7 cellular contexts compared by ENCODE assay signal in the genomic region with DNA sequence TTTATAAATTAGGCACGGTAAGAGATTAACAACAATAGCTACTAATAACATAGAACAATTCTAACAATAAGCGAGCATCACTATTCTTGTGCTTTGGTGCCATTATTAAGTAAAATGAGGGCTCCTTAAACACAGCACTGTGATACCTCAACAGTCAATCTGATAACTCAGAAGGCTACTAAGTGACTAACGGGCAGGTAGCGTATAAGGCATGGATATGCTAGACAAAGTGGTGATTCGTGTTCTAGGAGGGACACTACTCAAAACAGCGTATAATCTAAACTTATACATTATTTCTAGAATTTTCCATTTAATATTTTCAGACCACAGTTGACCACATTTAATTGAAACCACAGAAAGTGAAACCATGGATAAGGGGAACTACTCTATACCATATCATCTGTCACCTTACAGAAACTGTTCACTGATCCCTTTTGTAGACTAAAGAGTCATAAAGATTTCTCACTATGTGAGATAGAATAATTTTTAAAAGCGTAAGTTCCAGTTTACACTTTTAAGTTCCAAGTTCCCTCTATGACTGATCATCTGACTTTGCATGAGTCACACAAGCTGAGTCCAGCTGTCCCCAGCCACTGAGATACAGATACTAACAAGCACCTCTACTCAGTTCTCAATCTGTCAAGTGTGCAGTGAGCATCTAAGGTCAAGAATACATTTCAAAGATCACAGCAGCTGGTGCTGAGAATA.
DNase-seq lines count a peak whose midpoint lies in the region; ATAC-seq and TF ChIP-seq lines count a peak whose summit lies in the region.
"Not testable (repeated sequence)": the region's sequence is repeated elsewhere in the genome, so short reads cannot be mapped to it uniquely, and the experiment has no call there.

No MANE protein-coding gene starts in this region.

- not testable (repeated sequence) for H3K4me3 ChIP-seq in fibroblast of the aortic adventitia (ENCODE audit: low read depth, low read length); naive thymus-derived CD4-positive, alpha-beta T cell (ENCODE audit: low read length)

- not testable (repeated sequence) for H3K9me3 ChIP-seq in naive thymus-derived CD4-positive, alpha-beta T cell (ENCODE audit: control insufficient read depth in 2 of 3, low read length in 3 of 3)

- H3K4me1 ChIP-seq in naive thymus-derived CD4-positive, alpha-beta T cell (ENCODE audit: control insufficient read depth in 2 of 2, insufficient read depth in 2 of 2, low read length in 2 of 2), result not testable (repeated sequence)

- POLR2A ChIA-PET in activated B cell treated with CpG ODN at 0.5 μM for 24 hours (lab: Charles Lee); naive thymus-derived CD4-positive, alpha-beta T cell (lab: Charles Lee): not testable (repeated sequence)

- peak; percentile 91 for ATAC-seq in GM18861 (IDR thresholded peaks at IDR 0.05; ENCODE audit: unreplicated experiment)
- ATAC-seq in GM21447 (IDR thresholded peaks at IDR 0.05; ENCODE audit: unreplicated experiment), result peak; percentile 92
- peak; percentile 76 for ATAC-seq in HG02943 (IDR thresholded peaks at IDR 0.05; ENCODE audit: low read depth, unreplicated experiment)
- ATAC-seq in HG03469 (IDR thresholded peaks at IDR 0.05; ENCODE audit: unreplicated experiment), result peak; percentile 90
- ATAC-seq in activated B cell treated with CpG ODN at 0.5 μM for 24 hours (ENCODE audit: low read depth), result peak; percentile 79
- peak; percentile 84 for ATAC-seq in naive thymus-derived CD4-positive, alpha-beta T cell

- H3K27me3 ChIP-seq in naive thymus-derived CD4-positive, alpha-beta T cell (ENCODE audit: control insufficient read depth in 2 of 2, insufficient read depth in 2 of 2, low read length in 2 of 2), result not testable (repeated sequence)

- intact Hi-C loops in activated B cell treated with CpG ODN at 0.5 μM for 24 hours (cut with micrococcal nuclease); naive thymus-derived CD4-positive, alpha-beta T cell (cut with micrococcal nuclease): not testable (repeated sequence)

- not testable (repeated sequence) for TF ChIP-seq CTCF in activated B cell treated with CpG ODN at 0.5 μM for 24 hours (IDR thresholded peaks at IDR 0.05); fibroblast of the aortic adventitia (IDR thresholded peaks at IDR 0.05; ENCODE audit: insufficient read depth, low read length)

- not testable (repeated sequence) for H3K4me3 Mint-ChIP-seq in activated B cell treated with CpG ODN at 0.5 μM for 24 hours; naive thymus-derived CD4-positive, alpha-beta T cell

- not testable (repeated sequence) for H3K27ac ChIP-seq in naive thymus-derived CD4-positive, alpha-beta T cell (ENCODE audit: low read depth, low read length)

- H3K9me3 Mint-ChIP-seq in activated B cell treated with CpG ODN at 0.5 μM for 24 hours, result not testable (repeated sequence)
- peaks cover 0 to 14% (median 2%) of the 10 kb centered on the region in 11 donors for H3K9me3 Mint-ChIP-seq in naive thymus-derived CD4-positive, alpha-beta T cell

- not testable (repeated sequence) for DNase-seq in activated B cell treated with CpG ODN at 0.5 μM for 24 hours; naive thymus-derived CD4-positive, alpha-beta T cell
- DNase-seq in fibroblast of the aortic adventitia (ENCODE audit: low read depth), result peak; percentile 40

- H3K36me3 Mint-ChIP-seq in activated B cell treated with CpG ODN at 0.5 μM for 24 hours (ENCODE audit: low read depth); naive thymus-derived CD4-positive, alpha-beta T cell: not testable (repeated sequence)

- peak overlapping the region; percentile 47 for H3K27ac Mint-ChIP-seq in activated B cell treated with CpG ODN at 0.5 μM for 24 hours
- H3K27ac Mint-ChIP-seq in naive thymus-derived CD4-positive, alpha-beta T cell, result not testable (repeated sequence)

- H3K4me1 Mint-ChIP-seq in activated B cell treated with CpG ODN at 0.5 μM for 24 hours; naive thymus-derived CD4-positive, alpha-beta T cell: not testable (repeated sequence)

- not testable (repeated sequence) for H3K27me3 Mint-ChIP-seq in activated B cell treated with CpG ODN at 0.5 μM for 24 hours; naive thymus-derived CD4-positive, alpha-beta T cell

- CTCF ChIA-PET in activated B cell treated with CpG ODN at 0.5 μM for 24 hours (lab: Charles Lee); naive thymus-derived CD4-positive, alpha-beta T cell (lab: Charles Lee): not testable (repeated sequence)

- not testable (repeated sequence) for H3K36me3 ChIP-seq in naive thymus-derived CD4-positive, alpha-beta T cell (ENCODE audit: control insufficient read depth in 2 of 3, insufficient read depth in 3 of 3, low read length in 3 of 3)
